In genomic region chr10:929965-930364, GRCh38 we compare ENCODE assay signal across 8 cellular contexts. TPM values are rescaled to one million over a fixed set of nuclear protein-coding genes. Genes with fewer than 3 reads are reported as not detected.
DNase-seq lines count a peak whose midpoint lies in the region; ATAC-seq and TF ChIP-seq lines count a peak whose summit lies in the region.

No MANE protein-coding gene starts in this region.

- in situ Hi-C loops in gastrocnemius medialis (cut with MboI; ENCODE audit: low sequenced_read_pairs in 4 of 4), result loop anchor here in 1 of 4 donors (10.0 kb wide), 2 partner anchors 55 to 125 kb away; partner anchors contain the start of genes GTPBP4 and WDR37

- H3K4me1 ChIP-seq in BLaER1, result peaks cover 56% of the 10 kb centered on the region
- peaks cover 9% of the 10 kb centered on the region for H3K4me1 ChIP-seq in SJSA1 (replicated peaks)
- no peaks in the 10 kb centered on the region for H3K4me1 ChIP-seq in fibroblast of lung (ENCODE audit: control insufficient read depth, extremely low read depth, insufficient read depth, low read length)
- peaks cover 41 to 55% of the 10 kb centered on the region in 2 donors for H3K4me1 ChIP-seq in gastrocnemius medialis

- H3K9ac ChIP-seq in BLaER1 (peak overlapping the region; percentile 98), fibroblast of lung (ENCODE audit: insufficient read depth, low read length) (no peak overlapping the region)

- ATAC-seq in GM21717 (IDR thresholded peaks at IDR 0.05; ENCODE audit: unreplicated experiment) (peak; percentile 27), gastrocnemius medialis (no peak), HG03378 (IDR thresholded peaks at IDR 0.05; ENCODE audit: unreplicated experiment) (no peak)

- peak overlapping the region; percentile 98 for H3K27ac ChIP-seq in BLaER1
- H3K27ac ChIP-seq in SJSA1, result peak overlapping the region; percentile 84; the same call in 1 of the 2 replicates
- peak overlapping the region; percentile 91 for H3K27ac ChIP-seq in fibroblast of lung (ENCODE audit: insufficient read depth, low read length)
- peak overlapping the region; percentile 87 to 100 (median 92) for H3K27ac ChIP-seq in gastrocnemius medialis

- H3K9me3 ChIP-seq in BLaER1 (no peaks in the 10 kb centered on the region), SJSA1 (replicated peaks) (no peaks in the 10 kb centered on the region), fibroblast of lung (ENCODE audit: control insufficient read depth, insufficient read depth, low read depth, low read length) (no peaks in the 10 kb centered on the region), gastrocnemius medialis (no peaks in the 10 kb centered on the region)

- intact Hi-C loops in gastrocnemius medialis (cut with DNase I; ENCODE audit: low total_unique reads), result loop anchor here (2.0 to 5.0 kb wide), 3 partner anchors 57 to 243 kb away; partner anchors contain the start of genes DIP2C and IDI1

- H3K4me2 ChIP-seq in BLaER1 (peak overlapping the region; percentile 93), fibroblast of lung (ENCODE audit: extremely low read depth, insufficient read depth, low read length) (peak overlapping the region; percentile 52)

- H3K4me3 ChIP-seq in BLaER1 (peak overlapping the region; percentile 98), SJSA1 (peak overlapping the region; percentile 93), fibroblast of lung (replicated peaks in 1 of 4; ENCODE audit: control extremely low read depth in 1 of 4, insufficient read depth in 1 of 4, low read depth in 3 of 4, low read length in 4 of 4) (peak overlapping the region; percentile 41 to 91 (median 84)), gastrocnemius medialis (peak overlapping the region; percentile 64 to 95 (median 75))

- no peak for DNase-seq in SJSA1 (ENCODE audit: low read depth in 1 of 2, low spot score in 2 of 2)
- no peak for DNase-seq in fibroblast of lung (ENCODE audit: low read depth in 2 of 2)
- no peak for DNase-seq in gastrocnemius medialis
- no peak for DNase-seq in COR-L47 (lab: John Stamatoyannopoulos, UW)
- DNase-seq in NK-92 (lab: John Stamatoyannopoulos, UW; ENCODE audit: unreplicated experiment), result no peak

- H3K36me3 ChIP-seq in BLaER1 (peaks cover 21% of the 10 kb centered on the region), SJSA1 (peaks cover 38% of the 10 kb centered on the region), fibroblast of lung (ENCODE audit: control insufficient read depth, insufficient read depth, low read length) (no peaks in the 10 kb centered on the region), gastrocnemius medialis (no peaks in the 10 kb centered on the region)

- H2AFZ ChIP-seq in fibroblast of lung (ENCODE audit: low read length), result no peak overlapping the region

- TF ChIP-seq POLR2A in gastrocnemius medialis (IDR thresholded peaks at IDR 0.05), result no peak

- H4K20me1 ChIP-seq in BLaER1 (peaks cover 65% of the 10 kb centered on the region), fibroblast of lung (ENCODE audit: control insufficient read depth, extremely low read depth, insufficient read depth, low read length) (peaks cover 6% of the 10 kb centered on the region)

- H3K79me2 ChIP-seq in fibroblast of lung (ENCODE audit: control insufficient read depth, insufficient read depth, low read length), result peaks cover 61% of the 10 kb centered on the region

- H3K27me3 ChIP-seq in BLaER1 (no peaks in the 10 kb centered on the region), SJSA1 (replicated peaks) (no peaks in the 10 kb centered on the region), fibroblast of lung (ENCODE audit: control insufficient read depth, insufficient read depth, low read length) (no peaks in the 10 kb centered on the region), gastrocnemius medialis (no peaks in the 10 kb centered on the region)

- TF ChIP-seq CTCF in fibroblast of lung (conservative IDR thresholded peaks at IDR 0.05 in 1 of 2, IDR thresholded peaks at IDR 0.05 in 1 of 2; ENCODE audit: low read depth in 1 of 2, low read length in 2 of 2), result no peak
- no peak for TF ChIP-seq CTCF in gastrocnemius medialis (IDR thresholded peaks at IDR 0.05 in 4 of 5, conservative IDR thresholded peaks at IDR 0.05 in 1 of 5)

RNA-seq across cellular contexts. Expression of gene LARP4B, which starts 1.5 kb away (rescaled TPM):
- 37.8 and 47.7 TPM in 2 replicates for total RNA-seq in SJSA1 (2014; rRNA removed; shearing (Covaris generic))
- total RNA-seq in fibroblast of lung (19.8 and 25.4 TPM in 2 replicates), gastrocnemius medialis (10 to 100 TPM; 29.7 to 45.6 (median 40.0) TPM)
- polyA plus RNA-seq in fibroblast of lung, result 38.6 and 44.3 TPM in 2 replicates
- polyA plus RNA-seq in fibroblast of lung (2012), result 29.7 and 30.0 TPM in 2 replicates
- 62.4 and 81.8 TPM in 2 replicates for polyA minus RNA-seq in fibroblast of lung (ENCODE audit: low replicate concordance)

RNA-seq across cellular contexts. Expression of gene GTPBP4, which starts 58.3 kb away (rescaled TPM):
- 77.6 and 87.4 TPM in 2 replicates for total RNA-seq in SJSA1 (2014; rRNA removed; shearing (Covaris generic))
- total RNA-seq in fibroblast of lung (26.5 and 28.7 TPM in 2 replicates), gastrocnemius medialis (10 to 100 TPM; 34.7 to 51.5 (median 38.5) TPM)
- 34.4 and 51.3 TPM in 2 replicates for polyA plus RNA-seq in fibroblast of lung
- polyA plus RNA-seq in fibroblast of lung (2012), result 40.7 and 53.7 TPM in 2 replicates
- polyA minus RNA-seq in fibroblast of lung (ENCODE audit: low replicate concordance), result 31.3 and 43.0 TPM in 2 replicates
